ENCODE assay signal across 1 cellular context in the genomic region with DNA sequence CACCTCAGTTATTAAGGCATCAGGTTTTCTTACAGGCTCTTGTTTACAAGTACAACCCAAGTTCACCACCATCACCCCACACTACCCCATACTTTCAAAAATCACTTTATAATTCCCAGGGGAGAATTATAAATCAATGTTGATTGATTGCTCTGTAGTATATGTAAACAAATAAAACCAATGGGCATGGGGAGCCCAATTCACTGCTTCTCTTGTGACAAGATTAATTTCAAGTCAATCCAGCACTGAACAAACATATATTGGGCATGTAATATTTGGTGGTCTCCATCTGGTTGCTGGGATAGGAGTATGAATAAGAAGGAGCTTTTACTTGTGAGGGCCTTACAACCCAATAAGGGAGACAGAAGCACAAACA.
TF ChIP-seq lines count a peak whose summit lies in the region.

No MANE protein-coding gene starts in this region.

TF ChIP-seq in endothelial cell of umbilical vein, 7 proteins besides CTCF, POLR2A, EP300 and RAD21:
- no peak for TF ChIP-seq POLR2AphosphoS5 (IDR thresholded peaks at IDR 0.05; ENCODE audit: insufficient read depth, low read depth, low read length)
- TF ChIP-seq MYC (IDR thresholded peaks at IDR 0.05; ENCODE audit: low read depth, low read length): no peak
- no peak for TF ChIP-seq FOS (IDR thresholded peaks at IDR 0.05; ENCODE audit: borderline replicate concordance, insufficient read depth, low read length)
- no peak for TF ChIP-seq EZH2 (IDR thresholded peaks at IDR 0.05; ENCODE audit: borderline replicate concordance, low read depth, low read length, severe bottlenecking)
- no peak for TF ChIP-seq MAX (IDR thresholded peaks at IDR 0.05; ENCODE audit: insufficient read depth, insufficient read length)
- no peak for TF ChIP-seq GATA2 (IDR thresholded peaks at IDR 0.05; ENCODE audit: insufficient read depth, insufficient read length, low read depth, low read length)
- TF ChIP-seq JUN (IDR thresholded peaks at IDR 0.05; ENCODE audit: borderline replicate concordance, insufficient read depth, insufficient read length, low read depth): no peak
